Comparison of ENCODE assay signal across 1 cellular context in the genomic region with DNA sequence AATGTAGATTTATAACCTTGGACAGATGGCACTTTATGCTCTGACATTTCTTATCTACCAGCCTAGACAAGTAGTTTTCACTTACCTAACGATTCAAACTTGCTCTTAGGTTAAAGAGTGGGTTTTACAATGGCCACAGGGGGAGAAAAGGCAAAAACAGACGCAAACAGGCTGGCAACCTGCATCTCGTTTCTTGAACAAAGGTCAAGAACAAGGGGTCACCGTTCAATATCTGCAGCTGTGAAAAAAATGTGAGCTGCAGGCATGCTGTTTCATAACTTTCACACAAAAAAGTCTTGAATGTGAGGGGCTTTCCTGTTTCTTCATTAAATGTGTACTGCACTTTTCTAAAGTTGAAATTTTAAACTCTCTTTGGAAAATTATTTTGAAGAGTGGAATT.
TF ChIP-seq lines count a peak whose summit lies in the region.

No MANE protein-coding gene starts in this region.

TF ChIP-seq in HepG2, 621 proteins besides CTCF, POLR2A, EP300 and RAD21 (continued from another document):
- TF ChIP-seq ZNF34 (CRISPR knock-in tag; IDR thresholded peaks at IDR 0.05; ENCODE audit: borderline replicate concordance), result no peak
- TF ChIP-seq, protein P1, sequence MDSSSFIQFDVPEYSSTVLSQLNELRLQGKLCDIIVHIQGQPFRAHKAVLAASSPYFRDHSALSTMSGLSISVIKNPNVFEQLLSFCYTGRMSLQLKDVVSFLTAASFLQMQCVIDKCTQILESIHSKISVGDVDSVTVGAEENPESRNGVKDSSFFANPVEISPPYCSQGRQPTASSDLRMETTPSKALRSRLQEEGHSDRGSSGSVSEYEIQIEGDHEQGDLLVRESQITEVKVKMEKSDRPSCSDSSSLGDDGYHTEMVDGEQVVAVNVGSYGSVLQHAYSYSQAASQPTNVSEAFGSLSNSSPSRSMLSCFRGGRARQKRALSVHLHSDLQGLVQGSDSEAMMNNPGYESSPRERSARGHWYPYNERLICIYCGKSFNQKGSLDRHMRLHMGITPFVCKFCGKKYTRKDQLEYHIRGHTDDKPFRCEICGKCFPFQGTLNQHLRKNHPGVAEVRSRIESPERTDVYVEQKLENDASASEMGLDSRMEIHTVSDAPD (CRISPR knock-in tag; IDR thresholded peaks at IDR 0.05), result no peak
